In genomic region chr14:54857830-54858269, GRCh38 we compare ENCODE assay signal across 10 cellular contexts. TPM values are rescaled to one million over a fixed set of nuclear protein-coding genes. Genes with fewer than 3 reads are reported as not detected.
A peak's percentile ranks its signal among the peaks of the same experiment; 100 is the strongest.
DNase-seq lines count a peak whose midpoint lies in the region; ATAC-seq and TF ChIP-seq lines count a peak whose summit lies in the region.
"Had no signal": no experiment of that assay in that cellular context is flagged by ENCODE, and none has a peak within 500 bp of the region (broad histone marks: within the 10 kb centered on the region; RNA-seq: fewer than 3 reads in every experiment).

No MANE protein-coding gene starts in this region.

- no peaks in the 10 kb centered on the region for H3K27me3 ChIP-seq in body of pancreas
- no peaks in the 10 kb centered on the region for H3K27me3 ChIP-seq in spleen (replicated peaks in 1 of 7)
- H3K27me3 ChIP-seq in uterus, result no peaks in the 10 kb centered on the region
- no peaks in the 10 kb centered on the region for H3K27me3 ChIP-seq in foreskin keratinocyte

- TF ChIP-seq CTCF in body of pancreas (IDR thresholded peaks at IDR 0.05) (no peak), spleen (IDR thresholded peaks at IDR 0.05 in 8 of 11, conservative IDR thresholded peaks at IDR 0.05 in 3 of 11) (no peak), uterus (IDR thresholded peaks at IDR 0.05) (no peak), foreskin keratinocyte (conservative IDR thresholded peaks at IDR 0.05) (no peak)

- H3K9me3 ChIP-seq in body of pancreas, result no peaks in the 10 kb centered on the region
- no peaks in the 10 kb centered on the region for H3K9me3 ChIP-seq in spleen
- H3K9me3 ChIP-seq in uterus, result no peaks in the 10 kb centered on the region

- H3K4me1 ChIP-seq in body of pancreas (no peaks in the 10 kb centered on the region), spleen (peaks cover 8 to 44% (median 29%) of the 10 kb centered on the region in 6 donors), uterus (no peaks in the 10 kb centered on the region), foreskin keratinocyte (no peaks in the 10 kb centered on the region)

- TF ChIP-seq POLR2A in body of pancreas (IDR thresholded peaks at IDR 0.05), result no peak
- no peak for TF ChIP-seq POLR2A in spleen (IDR thresholded peaks at IDR 0.05)
- TF ChIP-seq POLR2A in uterus (IDR thresholded peaks at IDR 0.05), result no peak

- H3K27ac ChIP-seq in body of pancreas (no peak overlapping the region), spleen (peak overlapping the region in 5 of 8 donors; percentile 11 to 63 (median 16)), uterus (no peak overlapping the region), foreskin keratinocyte (no peak overlapping the region)
- H3K27ac ChIP-seq: SK-N-MC had no signal

- intact Hi-C loops in body of pancreas (cut with DNase I), result no loop called here
- intact Hi-C loops in spleen (cut with DNase I; ENCODE audit: low total_unique reads), result no loop called here
- intact Hi-C loops in uterus (cut with DNase I; ENCODE audit: low total_unique reads), result no loop called here

- H3K4me3 ChIP-seq in body of pancreas (no peak overlapping the region), spleen (no peak overlapping the region), uterus (no peak overlapping the region)
- H3K4me3 ChIP-seq: SK-N-MC had no signal

- 85 to 93% methylated on average over 1 of the region's 1 CpG for WGBS in body of pancreas, 2 donors
- 75 to 93% (median 85%) methylated on average over 1 of the region's 1 CpG for WGBS in spleen, 5 donors

- DNase-seq in body of pancreas (peak in 1 of 4 donors; percentile 24), spleen (no peak), uterus (no peak), NCI-H345 treated with DMSO at 0.1 percent for 48 hours (lab: John Stamatoyannopoulos, UW; ENCODE audit: unreplicated experiment) (no peak), foreskin keratinocyte (no peak)
- DNase-seq in stimulated activated naive CD4-positive, alpha-beta T cell (lab: John Stamatoyannopoulos, UW), result no peak
- DNase-seq: IMR-90 had no signal

- H3K36me3 ChIP-seq in body of pancreas (replicated peaks in 1 of 2; ENCODE audit: insufficient read depth in 1 of 2, low read depth in 2 of 2) (no peaks in the 10 kb centered on the region), spleen (peaks cover 0 to 40% (median 4%) of the 10 kb centered on the region in 6 donors), uterus (no peaks in the 10 kb centered on the region)

- ATAC-seq in GM19351 (IDR thresholded peaks at IDR 0.05; ENCODE audit: unreplicated experiment) (peak; percentile 82), HG03095 (IDR thresholded peaks at IDR 0.05; ENCODE audit: unreplicated experiment) (peak; percentile 64), body of pancreas (peak; percentile 56), foreskin keratinocyte (no peak)

RNA-seq across cellular contexts. Expression of gene GCH1, which starts 44.8 kb away (rescaled TPM):
- total RNA-seq in body of pancreas (10 to 100 TPM in 1 of 2 donors, 1 to 10 TPM in 1; 6.0 to 11.9 TPM), spleen (10 to 100 TPM; 11.2 to 23.3 (median 21.2) TPM), uterus (10 to 100 TPM in 1 of 4 donors, 1 to 10 TPM in 3; 3.2 to 10.6 (median 4.1) TPM), foreskin keratinocyte (3.8 and 4.4 TPM in 2 replicates)
- polyA plus RNA-seq in spleen (10 to 100 TPM; 12.1 to 21.2 (median 14.4) TPM), foreskin keratinocyte (2.8 and 3.1 TPM in 2 replicates)

Comparison
In these comparisons a context has a peak if more than half of its experiments do, and no peak if none do; other contexts are left out.
1. H3K27ac ChIP-seq: peak in spleen (5 of 8); none in body of pancreas (0 of 4), uterus (0 of 2) and foreskin keratinocyte (single experiment).